Comparison of ENCODE assay signal across 1 cellular context in the genomic region with DNA sequence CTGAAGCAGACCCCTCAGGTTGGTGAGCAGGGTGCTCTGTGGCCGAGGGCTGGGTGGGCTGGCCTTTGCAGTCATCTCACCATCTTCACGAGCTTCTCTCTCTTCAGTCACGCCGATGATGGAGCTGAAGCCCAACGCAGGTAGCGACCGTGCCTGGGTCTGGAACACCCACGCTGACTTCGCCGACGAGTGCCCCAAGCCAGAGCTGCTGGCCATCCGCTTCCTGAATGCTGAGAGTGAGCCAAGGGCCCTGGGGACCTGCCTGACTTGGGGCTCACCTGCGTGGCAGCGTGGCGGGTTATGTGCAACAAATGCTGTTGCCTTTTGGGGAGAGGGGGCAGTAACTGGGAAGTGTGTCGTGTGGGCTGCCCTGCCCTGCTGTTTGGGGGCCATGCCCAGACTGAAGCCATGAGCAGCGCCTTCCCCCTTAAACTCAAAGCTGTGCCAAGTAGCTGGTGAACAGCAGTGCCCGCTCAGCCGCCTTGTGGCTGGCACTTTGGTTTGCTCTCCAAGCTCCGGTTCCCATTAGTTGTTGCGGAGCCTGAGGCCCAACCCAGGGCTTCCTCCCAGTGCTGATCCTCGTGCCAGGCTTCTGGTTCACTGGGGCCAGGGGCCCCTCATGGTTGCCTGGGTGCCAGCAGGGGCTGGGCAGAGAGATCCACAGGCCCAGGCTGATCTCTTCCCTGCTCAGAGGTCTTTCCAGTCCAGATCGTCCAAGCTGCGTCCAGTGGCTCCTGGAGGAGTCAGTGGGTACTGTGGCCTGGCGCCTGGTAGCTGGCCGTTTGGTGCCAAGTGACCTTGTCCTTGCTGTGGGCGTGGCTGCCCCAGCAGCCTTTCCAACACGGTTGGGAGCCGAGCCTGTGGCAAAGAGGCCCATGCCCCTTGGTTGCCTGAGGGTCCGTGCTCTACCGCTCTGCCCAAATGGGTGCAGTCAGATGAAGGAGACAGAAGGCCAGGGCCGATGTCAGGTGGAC.
TF ChIP-seq lines count a peak whose summit lies in the region.

No MANE protein-coding gene starts in this region.

TF ChIP-seq in K562, 482 proteins besides CTCF, POLR2A, EP300 and RAD21 (continues in another document):
- no peak for TF ChIP-seq TSC22D4 (tag; IDR thresholded peaks at IDR 0.05)
- TF ChIP-seq MTF1 (CRISPR knock-in tag; IDR thresholded peaks at IDR 0.05; ENCODE audit: borderline replicate concordance), result no peak
- TF ChIP-seq, protein P1, sequence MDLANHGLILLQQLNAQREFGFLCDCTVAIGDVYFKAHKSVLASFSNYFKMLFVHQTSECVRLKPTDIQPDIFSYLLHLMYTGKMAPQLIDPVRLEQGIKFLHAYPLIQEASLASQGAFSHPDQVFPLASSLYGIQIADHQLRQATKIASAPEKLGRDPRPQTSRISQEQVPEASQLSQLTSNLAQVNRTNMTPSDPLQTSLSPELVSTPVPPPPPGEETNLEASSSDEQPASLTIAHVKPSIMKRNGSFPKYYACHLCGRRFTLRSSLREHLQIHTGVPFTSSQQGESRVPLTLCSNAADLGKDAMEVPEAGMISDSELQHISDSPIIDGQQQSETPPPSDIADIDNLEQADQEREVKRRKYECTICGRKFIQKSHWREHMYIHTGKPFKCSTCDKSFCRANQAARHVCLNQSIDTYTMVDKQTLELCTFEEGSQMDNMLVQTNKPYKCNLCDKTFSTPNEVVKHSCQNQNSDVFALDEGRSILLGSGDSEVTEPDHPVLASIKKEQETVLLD (IDR thresholded peaks at IDR 0.05), result no peak
- TF ChIP-seq, protein P2, sequence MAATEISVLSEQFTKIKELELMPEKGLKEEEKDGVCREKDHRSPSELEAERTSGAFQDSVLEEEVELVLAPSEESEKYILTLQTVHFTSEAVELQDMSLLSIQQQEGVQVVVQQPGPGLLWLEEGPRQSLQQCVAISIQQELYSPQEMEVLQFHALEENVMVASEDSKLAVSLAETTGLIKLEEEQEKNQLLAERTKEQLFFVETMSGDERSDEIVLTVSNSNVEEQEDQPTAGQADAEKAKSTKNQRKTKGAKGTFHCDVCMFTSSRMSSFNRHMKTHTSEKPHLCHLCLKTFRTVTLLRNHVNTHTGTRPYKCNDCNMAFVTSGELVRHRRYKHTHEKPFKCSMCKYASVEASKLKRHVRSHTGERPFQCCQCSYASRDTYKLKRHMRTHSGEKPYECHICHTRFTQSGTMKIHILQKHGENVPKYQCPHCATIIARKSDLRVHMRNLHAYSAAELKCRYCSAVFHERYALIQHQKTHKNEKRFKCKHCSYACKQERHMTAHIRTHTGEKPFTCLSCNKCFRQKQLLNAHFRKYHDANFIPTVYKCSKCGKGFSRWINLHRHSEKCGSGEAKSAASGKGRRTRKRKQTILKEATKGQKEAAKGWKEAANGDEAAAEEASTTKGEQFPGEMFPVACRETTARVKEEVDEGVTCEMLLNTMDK (IDR thresholded peaks at IDR 0.05; ENCODE audit: borderline replicate concordance, insufficient read depth, low read depth, low read length, poor library complexity, severe bottlenecking), result no peak
- TF ChIP-seq, protein P3, sequence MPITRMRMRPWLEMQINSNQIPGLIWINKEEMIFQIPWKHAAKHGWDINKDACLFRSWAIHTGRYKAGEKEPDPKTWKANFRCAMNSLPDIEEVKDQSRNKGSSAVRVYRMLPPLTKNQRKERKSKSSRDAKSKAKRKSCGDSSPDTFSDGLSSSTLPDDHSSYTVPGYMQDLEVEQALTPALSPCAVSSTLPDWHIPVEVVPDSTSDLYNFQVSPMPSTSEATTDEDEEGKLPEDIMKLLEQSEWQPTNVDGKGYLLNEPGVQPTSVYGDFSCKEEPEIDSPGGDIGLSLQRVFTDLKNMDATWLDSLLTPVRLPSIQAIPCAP (CRISPR knock-in tag; IDR thresholded peaks at IDR 0.05; ENCODE audit: borderline replicate concordance), result no peak
- no peak for TF ChIP-seq NR2F6 (CRISPR knock-in tag; IDR thresholded peaks at IDR 0.05)
- TF ChIP-seq MTA1 (IDR thresholded peaks at IDR 0.05; ENCODE audit: borderline replicate concordance), result no peak
- TF ChIP-seq NR1H2 (CRISPR knock-in tag; IDR thresholded peaks at IDR 0.05), result no peak
- TF ChIP-seq RBM17 (IDR thresholded peaks at IDR 0.05; ENCODE audit: borderline replicate concordance, low read depth, low read length), result no peak
- TF ChIP-seq SETDB1 (IDR thresholded peaks at IDR 0.05; ENCODE audit: low read length), result peak; percentile 9
- TF ChIP-seq KDM5B (IDR thresholded peaks at IDR 0.05; ENCODE audit: insufficient replicate concordance, low read depth, low read length), result peak; percentile 25
- no peak for TF ChIP-seq MCM2 (IDR thresholded peaks at IDR 0.05; ENCODE audit: low read depth)
- TF ChIP-seq ATF1 (CRISPR knock-in tag; IDR thresholded peaks at IDR 0.05), result no peak
- no peak for TF ChIP-seq ATF1 (tag; IDR thresholded peaks at IDR 0.05)
- TF ChIP-seq, protein P4, sequence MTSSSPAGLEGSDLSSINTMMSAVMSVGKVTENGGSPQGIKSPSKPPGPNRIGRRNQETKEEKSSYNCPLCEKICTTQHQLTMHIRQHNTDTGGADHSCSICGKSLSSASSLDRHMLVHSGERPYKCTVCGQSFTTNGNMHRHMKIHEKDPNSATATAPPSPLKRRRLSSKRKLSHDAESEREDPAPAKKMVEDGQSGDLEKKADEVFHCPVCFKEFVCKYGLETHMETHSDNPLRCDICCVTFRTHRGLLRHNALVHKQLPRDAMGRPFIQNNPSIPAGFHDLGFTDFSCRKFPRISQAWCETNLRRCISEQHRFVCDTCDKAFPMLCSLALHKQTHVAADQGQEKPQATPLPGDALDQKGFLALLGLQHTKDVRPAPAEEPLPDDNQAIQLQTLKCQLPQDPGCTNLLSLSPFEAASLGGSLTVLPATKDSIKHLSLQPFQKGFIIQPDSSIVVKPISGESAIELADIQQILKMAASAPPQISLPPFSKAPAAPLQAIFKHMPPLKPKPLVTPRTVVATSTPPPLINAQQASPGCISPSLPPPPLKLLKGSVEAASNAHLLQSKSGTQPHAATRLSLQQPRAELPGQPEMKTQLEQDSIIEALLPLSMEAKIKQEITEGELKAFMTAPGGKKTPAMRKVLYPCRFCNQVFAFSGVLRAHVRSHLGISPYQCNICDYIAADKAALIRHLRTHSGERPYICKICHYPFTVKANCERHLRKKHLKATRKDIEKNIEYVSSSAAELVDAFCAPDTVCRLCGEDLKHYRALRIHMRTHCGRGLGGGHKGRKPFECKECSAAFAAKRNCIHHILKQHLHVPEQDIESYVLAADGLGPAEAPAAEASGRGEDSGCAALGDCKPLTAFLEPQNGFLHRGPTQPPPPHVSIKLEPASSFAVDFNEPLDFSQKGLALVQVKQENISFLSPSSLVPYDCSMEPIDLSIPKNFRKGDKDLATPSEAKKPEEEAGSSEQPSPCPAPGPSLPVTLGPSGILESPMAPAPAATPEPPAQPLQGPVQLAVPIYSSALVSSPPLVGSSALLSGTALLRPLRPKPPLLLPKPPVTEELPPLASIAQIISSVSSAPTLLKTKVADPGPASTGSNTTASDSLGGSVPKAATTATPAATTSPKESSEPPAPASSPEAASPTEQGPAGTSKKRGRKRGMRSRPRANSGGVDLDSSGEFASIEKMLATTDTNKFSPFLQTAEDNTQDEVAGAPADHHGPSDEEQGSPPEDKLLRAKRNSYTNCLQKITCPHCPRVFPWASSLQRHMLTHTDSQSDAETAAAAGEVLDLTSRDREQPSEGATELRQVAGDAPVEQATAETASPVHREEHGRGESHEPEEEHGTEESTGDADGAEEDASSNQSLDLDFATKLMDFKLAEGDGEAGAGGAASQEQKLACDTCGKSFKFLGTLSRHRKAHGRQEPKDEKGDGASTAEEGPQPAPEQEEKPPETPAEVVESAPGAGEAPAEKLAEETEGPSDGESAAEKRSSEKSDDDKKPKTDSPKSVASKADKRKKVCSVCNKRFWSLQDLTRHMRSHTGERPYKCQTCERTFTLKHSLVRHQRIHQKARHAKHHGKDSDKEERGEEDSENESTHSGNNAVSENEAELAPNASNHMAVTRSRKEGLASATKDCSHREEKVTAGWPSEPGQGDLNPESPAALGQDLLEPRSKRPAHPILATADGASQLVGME (CRISPR knock-in tag; IDR thresholded peaks at IDR 0.05), result 0 out of 2 replicates have a peak, but pooled peaks have one; percentile 55
- no peak for TF ChIP-seq RNF2 (IDR thresholded peaks at IDR 0.05)
- no peak for TF ChIP-seq SIX5 (IDR thresholded peaks at IDR 0.05; ENCODE audit: borderline replicate concordance in 1 of 2, insufficient read depth in 1 of 2, low read depth in 1 of 2, low read length in 2 of 2)
- no peak for TF ChIP-seq KLF16 (IDR thresholded peaks at IDR 0.05)
- TF ChIP-seq HNRNPLL (IDR thresholded peaks at IDR 0.05; ENCODE audit: low read depth, low read length, poor library complexity, severe bottlenecking), result peak; percentile 23
- no peak for TF ChIP-seq POLR2H (tag; IDR thresholded peaks at IDR 0.05; ENCODE audit: low read depth)
- TF ChIP-seq NCOA4 (IDR thresholded peaks at IDR 0.05; ENCODE audit: partially characterized antibody), result no peak
- TF ChIP-seq ESRRA (IDR thresholded peaks at IDR 0.05; ENCODE audit: borderline replicate concordance, low read depth), result no peak
- peak; percentile 20; the same call in 1 of the 2 replicates for TF ChIP-seq SUPT5H (IDR thresholded peaks at IDR 0.05)
- TF ChIP-seq E2F3 (CRISPR knock-in tag; IDR thresholded peaks at IDR 0.05), result 0 out of 2 replicates have a peak, but pooled peaks have one; percentile 8
- TF ChIP-seq, protein P5, sequence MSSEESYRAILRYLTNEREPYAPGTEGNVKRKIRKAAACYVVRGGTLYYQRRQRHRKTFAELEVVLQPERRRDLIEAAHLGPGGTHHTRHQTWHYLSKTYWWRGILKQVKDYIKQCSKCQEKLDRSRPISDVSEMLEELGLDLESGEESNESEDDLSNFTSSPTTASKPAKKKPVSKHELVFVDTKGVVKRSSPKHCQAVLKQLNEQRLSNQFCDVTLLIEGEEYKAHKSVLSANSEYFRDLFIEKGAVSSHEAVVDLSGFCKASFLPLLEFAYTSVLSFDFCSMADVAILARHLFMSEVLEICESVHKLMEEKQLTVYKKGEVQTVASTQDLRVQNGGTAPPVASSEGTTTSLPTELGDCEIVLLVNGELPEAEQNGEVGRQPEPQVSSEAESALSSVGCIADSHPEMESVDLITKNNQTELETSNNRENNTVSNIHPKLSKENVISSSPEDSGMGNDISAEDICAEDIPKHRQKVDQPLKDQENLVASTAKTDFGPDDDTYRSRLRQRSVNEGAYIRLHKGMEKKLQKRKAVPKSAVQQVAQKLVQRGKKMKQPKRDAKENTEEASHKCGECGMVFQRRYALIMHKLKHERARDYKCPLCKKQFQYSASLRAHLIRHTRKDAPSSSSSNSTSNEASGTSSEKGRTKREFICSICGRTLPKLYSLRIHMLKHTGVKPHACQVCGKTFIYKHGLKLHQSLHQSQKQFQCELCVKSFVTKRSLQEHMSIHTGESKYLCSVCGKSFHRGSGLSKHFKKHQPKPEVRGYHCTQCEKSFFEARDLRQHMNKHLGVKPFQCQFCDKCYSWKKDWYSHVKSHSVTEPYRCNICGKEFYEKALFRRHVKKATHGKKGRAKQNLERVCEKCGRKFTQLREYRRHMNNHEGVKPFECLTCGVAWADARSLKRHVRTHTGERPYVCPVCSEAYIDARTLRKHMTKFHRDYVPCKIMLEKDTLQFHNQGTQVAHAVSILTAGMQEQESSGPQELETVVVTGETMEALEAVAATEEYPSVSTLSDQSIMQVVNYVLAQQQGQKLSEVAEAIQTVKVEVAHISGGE (CRISPR knock-in tag; IDR thresholded peaks at IDR 0.05), result 0 out of 6 replicates have a peak, but pooled peaks of 1 of the 3 experiments have one; percentile 28
- no peak for TF ChIP-seq ZZZ3 (IDR thresholded peaks at IDR 0.05)
- TF ChIP-seq, protein P6, sequence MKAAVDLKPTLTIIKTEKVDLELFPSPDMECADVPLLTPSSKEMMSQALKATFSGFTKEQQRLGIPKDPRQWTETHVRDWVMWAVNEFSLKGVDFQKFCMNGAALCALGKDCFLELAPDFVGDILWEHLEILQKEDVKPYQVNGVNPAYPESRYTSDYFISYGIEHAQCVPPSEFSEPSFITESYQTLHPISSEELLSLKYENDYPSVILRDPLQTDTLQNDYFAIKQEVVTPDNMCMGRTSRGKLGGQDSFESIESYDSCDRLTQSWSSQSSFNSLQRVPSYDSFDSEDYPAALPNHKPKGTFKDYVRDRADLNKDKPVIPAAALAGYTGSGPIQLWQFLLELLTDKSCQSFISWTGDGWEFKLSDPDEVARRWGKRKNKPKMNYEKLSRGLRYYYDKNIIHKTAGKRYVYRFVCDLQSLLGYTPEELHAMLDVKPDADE (conservative IDR thresholded peaks at IDR 0.05; ENCODE audit: control insufficient read depth, low read depth, low read length), result no peak
- no peak for TF ChIP-seq ZNF561 (CRISPR knock-in tag; conservative IDR thresholded peaks at IDR 0.05)
- 0 out of 2 replicates have a peak, but pooled peaks have one; percentile 5 for TF ChIP-seq ERF (CRISPR knock-in tag; IDR thresholded peaks at IDR 0.05)
- TF ChIP-seq ZFP36 (IDR thresholded peaks at IDR 0.05; ENCODE audit: low read depth, low read length, partially characterized antibody), result no peak
- TF ChIP-seq, protein P7, sequence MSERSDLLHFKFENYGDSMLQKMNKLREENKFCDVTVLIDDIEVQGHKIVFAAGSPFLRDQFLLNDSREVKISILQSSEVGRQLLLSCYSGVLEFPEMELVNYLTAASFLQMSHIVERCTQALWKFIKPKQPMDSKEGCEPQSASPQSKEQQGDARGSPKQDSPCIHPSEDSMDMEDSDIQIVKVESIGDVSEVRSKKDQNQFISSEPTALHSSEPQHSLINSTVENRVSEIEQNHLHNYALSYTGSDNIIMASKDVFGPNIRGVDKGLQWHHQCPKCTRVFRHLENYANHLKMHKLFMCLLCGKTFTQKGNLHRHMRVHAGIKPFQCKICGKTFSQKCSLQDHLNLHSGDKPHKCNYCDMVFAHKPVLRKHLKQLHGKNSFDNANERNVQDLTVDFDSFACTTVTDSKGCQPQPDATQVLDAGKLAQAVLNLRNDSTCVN (CRISPR knock-in tag; IDR thresholded peaks at IDR 0.05), result 0 out of 2 replicates have a peak, but pooled peaks have one; percentile 3
- no peak for TF ChIP-seq ZC3H11A (IDR thresholded peaks at IDR 0.05; ENCODE audit: low read depth, low read length)
- TF ChIP-seq CBX5 (IDR thresholded peaks at IDR 0.05; ENCODE audit: borderline replicate concordance, low read depth), result no peak
- TF ChIP-seq, protein P8, sequence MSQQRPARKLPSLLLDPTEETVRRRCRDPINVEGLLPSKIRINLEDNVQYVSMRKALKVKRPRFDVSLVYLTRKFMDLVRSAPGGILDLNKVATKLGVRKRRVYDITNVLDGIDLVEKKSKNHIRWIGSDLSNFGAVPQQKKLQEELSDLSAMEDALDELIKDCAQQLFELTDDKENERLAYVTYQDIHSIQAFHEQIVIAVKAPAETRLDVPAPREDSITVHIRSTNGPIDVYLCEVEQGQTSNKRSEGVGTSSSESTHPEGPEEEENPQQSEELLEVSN (IDR thresholded peaks at IDR 0.05; ENCODE audit: borderline replicate concordance in 1 of 2, extremely low read depth in 1 of 2, insufficient read depth in 1 of 2, insufficient read length in 1 of 2, low read depth in 1 of 2, low read length in 1 of 2, poor library complexity in 1 of 2, severe bottlenecking in 1 of 2), result no peak
- TF ChIP-seq, protein P9, sequence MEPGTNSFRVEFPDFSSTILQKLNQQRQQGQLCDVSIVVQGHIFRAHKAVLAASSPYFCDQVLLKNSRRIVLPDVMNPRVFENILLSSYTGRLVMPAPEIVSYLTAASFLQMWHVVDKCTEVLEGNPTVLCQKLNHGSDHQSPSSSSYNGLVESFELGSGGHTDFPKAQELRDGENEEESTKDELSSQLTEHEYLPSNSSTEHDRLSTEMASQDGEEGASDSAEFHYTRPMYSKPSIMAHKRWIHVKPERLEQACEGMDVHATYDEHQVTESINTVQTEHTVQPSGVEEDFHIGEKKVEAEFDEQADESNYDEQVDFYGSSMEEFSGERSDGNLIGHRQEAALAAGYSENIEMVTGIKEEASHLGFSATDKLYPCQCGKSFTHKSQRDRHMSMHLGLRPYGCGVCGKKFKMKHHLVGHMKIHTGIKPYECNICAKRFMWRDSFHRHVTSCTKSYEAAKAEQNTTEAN (CRISPR knock-in tag; IDR thresholded peaks at IDR 0.05), result no peak
- no peak for TF ChIP-seq MEF2A (IDR thresholded peaks at IDR 0.05; ENCODE audit: control insufficient read depth, low read depth, low read length)
